1 cellular context compared by ENCODE assay signal in the genomic region with DNA sequence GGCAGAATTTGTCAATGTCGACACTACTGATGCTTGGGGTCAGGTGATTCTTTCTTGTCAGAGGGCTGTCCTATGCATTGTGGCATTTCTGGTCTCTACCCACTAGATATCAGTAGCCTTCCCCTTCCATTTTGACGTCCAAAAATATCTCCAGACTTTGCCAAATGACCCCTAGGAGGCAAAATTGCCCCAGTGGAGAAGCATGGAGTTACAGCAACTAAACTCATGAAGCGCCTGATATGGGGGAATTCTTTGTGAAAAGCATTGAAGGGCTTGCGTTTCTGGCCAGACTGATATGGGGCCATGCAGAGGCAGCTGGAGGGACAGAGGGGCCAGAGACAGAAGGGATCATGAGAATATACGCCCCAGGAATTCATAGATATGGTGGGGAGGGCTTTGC.
TF ChIP-seq lines count a peak whose summit lies in the region.

No MANE protein-coding gene starts in this region.

TF ChIP-seq in HCT116, 20 proteins besides CTCF, POLR2A, EP300 and RAD21:
- no peak for TF ChIP-seq SP1 (IDR thresholded peaks at IDR 0.05; ENCODE audit: low read depth)
- no peak for TF ChIP-seq POLR2AphosphoS5 (IDR thresholded peaks at IDR 0.05; ENCODE audit: low read depth, low read length)
- no peak for TF ChIP-seq CBX3 (IDR thresholded peaks at IDR 0.05; ENCODE audit: low read depth)
